Comparison of ENCODE assay signal across 1 cellular context in genomic region chr22:31650391-31650790, GRCh38.
TF ChIP-seq lines count a peak whose summit lies in the region.

No MANE protein-coding gene starts in this region.

TF ChIP-seq in IMR-90, 13 proteins besides CTCF, POLR2A, EP300 and RAD21 (continued from another document):
- TF ChIP-seq USF2 (IDR thresholded peaks at IDR 0.05; ENCODE audit: low read depth, low read length) = no peak
